In the genomic region with DNA sequence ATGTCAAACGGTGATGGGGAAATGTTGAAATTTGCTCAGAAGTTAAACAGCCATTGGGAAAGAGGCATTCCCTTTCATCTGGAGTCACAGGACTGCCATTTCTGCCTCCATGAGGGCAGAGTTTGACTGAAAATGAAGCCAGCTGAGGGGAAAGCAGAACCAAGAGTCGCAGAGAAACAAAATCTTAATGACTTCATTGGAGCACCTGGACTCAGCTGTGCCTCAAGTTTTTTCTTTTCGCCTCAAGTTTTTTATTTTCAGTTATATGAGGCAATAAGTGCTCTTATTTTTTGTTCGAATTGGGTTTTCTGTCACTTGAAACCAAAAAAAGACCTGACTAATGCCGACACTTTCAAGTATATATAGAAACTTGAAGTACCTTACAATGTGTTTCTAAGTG, we compare ENCODE assay signal across 21 cellular contexts.
"Had no signal": no experiment of that assay in that cellular context is flagged by ENCODE, and none has a peak within 500 bp of the region (broad histone marks: within the 10 kb centered on the region; RNA-seq: fewer than 3 reads in every experiment).

No MANE protein-coding gene starts in this region.

- H3K4me3 ChIP-seq: heart right ventricle, sigmoid colon, smooth muscle cell, transverse colon, uterus had no signal

- H3K27ac ChIP-seq: heart right ventricle, sigmoid colon, transverse colon, uterus had no signal

- H3K4me1 ChIP-seq: heart right ventricle, sigmoid colon, transverse colon, uterus had no signal

- H3K27me3 ChIP-seq: sigmoid colon, transverse colon, uterus had no signal

- ATAC-seq: activated T-cell treated with anti-CD3 and anti-CD28 coated beads, Interleukin-2, amount 50 U/mL, for 72 hours; heart right ventricle; left cardiac atrium; natural killer cell treated with Interleukin-12 subunit alpha and Interleukin-12 subunit beta and Interleukin-15 and Interleukin-18, amount 100 ng/mL, for 72 hours; stimulated activated memory B cell treated with anti-CD40 and anti-IgM and Interleukin-4, amounts not matched to agents 10 μg/mL and 1 μg/mL and 100 μg/mL, for 72 hours had no signal

- H3K36me3 ChIP-seq: heart right ventricle, sigmoid colon, transverse colon, uterus had no signal

- DNase-seq: activated CD4-positive, alpha-beta memory T cell treated with anti-CD3 and anti-CD28 coated beads, Interleukin-2, amount 10 ng/mL, durations not matched to agents 7 days and 5 days; activated CD4-positive, alpha-beta T cell treated with anti-CD3 and anti-CD28 coated beads for 4 hours; activated CD4-positive, CD25-positive, alpha-beta regulatory T cell; activated effector memory CD4-positive, alpha-beta T cell treated with Interleukin-2 at 50 U/mL for 16 hours; activated naive CD4-positive, alpha-beta T cell treated with anti-CD3 and anti-CD28 coated beads for 36 hours; activated naive CD8-positive, alpha-beta T cell treated with anti-CD3 and anti-CD28 coated beads, Interleukin-2, amount 10 ng/mL, durations not matched to agents 7 days and 5 days; activated T-cell treated with anti-CD3 and anti-CD28 coated beads, Interleukin-2, amount 50 U/mL, for 72 hours; amygdala; cortex of kidney; heart right ventricle; islet precursor cell; left cardiac atrium; retina; sigmoid colon; stimulated activated CD4-positive, alpha-beta T cell treated with anti-CD3 and anti-CD28 coated beads, Interleukin-15, amount 100 ng/mL, for 24 hours; transverse colon; uterus had no signal

- H3K4me2 ChIP-seq: smooth muscle cell had no signal

- FAIRE-seq: endometrium had no signal

- H3K9me3 ChIP-seq: transverse colon, uterus had no signal
